In the genomic region with DNA sequence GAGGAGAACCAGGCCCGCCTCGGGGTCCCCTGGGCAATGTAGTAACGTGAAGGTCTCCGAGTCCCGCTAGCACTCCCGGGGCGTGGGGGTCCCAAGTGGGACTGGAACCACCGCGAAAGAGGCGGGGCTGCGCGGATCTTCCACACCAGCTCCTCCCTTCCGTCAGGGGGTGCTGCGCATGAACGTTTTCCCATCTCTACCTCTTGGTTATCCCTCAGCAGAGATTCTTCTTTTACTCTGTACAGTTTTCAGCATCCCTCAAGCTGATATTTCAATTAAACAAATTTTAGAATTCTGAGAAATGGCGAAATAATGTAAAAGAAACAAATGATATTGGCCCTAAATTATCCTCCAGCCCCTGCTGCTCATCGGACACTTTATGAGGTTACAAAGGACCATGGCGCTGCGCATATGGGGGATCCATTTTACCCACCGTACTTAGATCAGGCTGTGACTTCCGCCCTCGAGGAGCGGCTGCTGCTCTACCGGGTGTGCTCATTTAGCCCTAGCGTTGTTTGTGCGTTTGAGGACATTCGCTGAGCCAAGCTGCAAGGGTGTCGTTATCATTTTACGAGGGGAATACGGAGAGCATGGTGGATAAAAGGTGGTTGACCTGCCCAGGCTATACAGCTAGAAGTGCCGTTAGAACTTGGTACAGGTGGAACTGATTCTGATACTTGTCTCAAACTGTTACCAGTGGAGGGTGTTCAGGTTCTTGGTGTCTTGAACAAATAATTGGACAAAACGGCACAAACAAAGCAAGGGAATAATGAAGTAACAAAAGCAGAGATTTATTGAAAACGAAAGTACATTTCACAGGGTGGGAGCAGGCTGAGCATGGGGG, we compare ENCODE assay signal across 8 cellular contexts.
A peak's percentile ranks its signal among the peaks of the same experiment; 100 is the strongest.
DNase-seq lines count a peak whose midpoint lies in the region; ATAC-seq and TF ChIP-seq lines count a peak whose summit lies in the region.

No MANE protein-coding gene starts in this region.

- no peaks in the 10 kb centered on the region for H3K79me2 ChIP-seq in OCI-LY3 (ENCODE audit: low read length)

- peak overlapping the region; percentile 67 for H3K4me2 ChIP-seq in OCI-LY3 (ENCODE audit: low read length)

- H3K4me1 ChIP-seq in HUES64 (ENCODE audit: insufficient read depth, low read length) (peaks cover 12% of the 10 kb centered on the region), OCI-LY3 (ENCODE audit: low read length) (peaks cover 25% of the 10 kb centered on the region), mucosa of stomach (ENCODE audit: control insufficient read depth, insufficient read depth, low read length) (peaks cover 10% of the 10 kb centered on the region)

- H3K27ac ChIP-seq in HUES64 (ENCODE audit: low read depth, low read length) (peak overlapping the region; percentile 87), OCI-LY3 (ENCODE audit: low read length) (peak overlapping the region; percentile 80)

- H4K20me1 ChIP-seq in OCI-LY3 (ENCODE audit: insufficient read depth, low read length): no peaks in the 10 kb centered on the region

- H3K9me3 ChIP-seq in HUES64 (ENCODE audit: insufficient read depth, low read depth, low read length): no peaks in the 10 kb centered on the region
- no peaks in the 10 kb centered on the region for H3K9me3 ChIP-seq in OCI-LY3 (ENCODE audit: insufficient read depth, low read length)
- H3K9me3 ChIP-seq in mucosa of stomach (ENCODE audit: control insufficient read depth, low read length): no peaks in the 10 kb centered on the region

- WGBS in HUES64: under 1% methylated on average over 32 of the region's 33 CpGs

- H2AFZ ChIP-seq in OCI-LY3 (ENCODE audit: low read depth, low read length): peak overlapping the region; percentile 97

- H3K4me3 ChIP-seq in HUES64 (ENCODE audit: low read length) (peak overlapping the region; percentile 71), OCI-LY3 (ENCODE audit: low read length) (peak overlapping the region; percentile 80), mucosa of stomach (ENCODE audit: low read length) (peak overlapping the region; percentile 83)

- TF ChIP-seq CTCF in OCI-LY3 (IDR thresholded peaks at IDR 0.05; ENCODE audit: low read depth, low read length): peak; percentile 95

- H3K36me3 ChIP-seq in HUES64 (ENCODE audit: insufficient read depth, low read length) (no peaks in the 10 kb centered on the region), OCI-LY3 (replicated peaks; ENCODE audit: low read depth, low read length) (no peaks in the 10 kb centered on the region), mucosa of stomach (ENCODE audit: control insufficient read depth, insufficient read depth, low read length) (no peaks in the 10 kb centered on the region)

- peak overlapping the region; percentile 78 for H3K9ac ChIP-seq in HUES64 (ENCODE audit: low read depth, low read length)
- H3K9ac ChIP-seq in OCI-LY3 (ENCODE audit: low read length): peak overlapping the region; percentile 92
- peak overlapping the region; percentile 80 for H3K9ac ChIP-seq in mucosa of stomach (ENCODE audit: low read length)

- DNase-seq in DMS 273 (lab: John Stamatoyannopoulos, UW; ENCODE audit: unreplicated experiment) (peak; percentile 95), activated T-cell treated with anti-CD3 and anti-CD28 coated beads for 48 hours (ENCODE audit: low read depth) (peak; percentile 70)
- DNase-seq in stimulated activated CD8-positive, alpha-beta memory T cell treated with anti-CD3 and anti-CD28 coated beads, Interleukin-4, amount 100 ng/mL, for 48 hours: peak; percentile 78

- H3K27me3 ChIP-seq in HUES64 (ENCODE audit: insufficient read depth, low read length): no peaks in the 10 kb centered on the region
- peaks cover 15% of the 10 kb centered on the region; the same call in 1 of the 2 replicates for H3K27me3 ChIP-seq in OCI-LY3 (ENCODE audit: low read depth, low read length)
- no peaks in the 10 kb centered on the region for H3K27me3 ChIP-seq in mucosa of stomach (ENCODE audit: control insufficient read depth, insufficient read depth, low read length)

- peak; percentile 85 for ATAC-seq in GM21447 (IDR thresholded peaks at IDR 0.05; ENCODE audit: unreplicated experiment)
- peak; percentile 92 for ATAC-seq in esophagus mucosa

Comparison
In these comparisons a context has a peak if more than half of its experiments do, and no peak if none do; other contexts are left out.
1. Peak in every context shown above with its lines: DNase-seq, ATAC-seq, H3K4me3 ChIP-seq and H3K27ac ChIP-seq.